In genomic region chr5:55319481-55319880, GRCh38 we compare ENCODE assay signal across 27 cellular contexts.
"Had no signal": no experiment of that assay in that cellular context is flagged by ENCODE, and none has a peak within 500 bp of the region (broad histone marks: within the 10 kb centered on the region; RNA-seq: fewer than 3 reads in every experiment).

No MANE protein-coding gene starts in this region.

- DNase-seq: activated CD4-positive, alpha-beta T cell treated with anti-CD3 and anti-CD28 coated beads for 4 hours; activated CD4-positive, alpha-beta T cell treated with anti-CD3 and anti-CD28 coated beads, Interleukin-2, amount 50 U/mL, for 4 hours; activated CD8-positive, alpha-beta memory T cell treated with anti-CD3 and anti-CD28 coated beads for 24 hours; activated effector memory CD4-positive, alpha-beta T cell treated with Interleukin-2 at 50 U/mL for 16 hours; activated naive CD4-positive, alpha-beta T cell treated with anti-CD3 and anti-CD28 coated beads for 36 hours; activated naive CD8-positive, alpha-beta T cell treated with anti-CD3 and anti-CD28 coated beads for 36 hours; adrenal gland; central memory CD4-positive, alpha-beta T cell; endodermal cell; islet precursor cell; left ventricle myocardium inferior; naive B cell; ovary; stimulated activated CD4-positive, alpha-beta T cell treated with anti-CD3 and anti-CD28 coated beads, Interleukin-12 subunit alpha, Interleukin-12 subunit beta, amount 100 ng/mL, for 4 hours; stimulated activated CD4-positive, alpha-beta T cell treated with anti-CD3 and anti-CD28 coated beads, Interleukin-4, amount 100 ng/mL, for 1 hour; stimulated activated naive CD8-positive, alpha-beta T cell treated with anti-CD3 and anti-CD28 coated beads, Interleukin-15, Interleukin-2, amounts not matched to agents 100 U/mL and 50 U/mL, for 24 hours; substantia nigra; thyroid gland; upper lobe of right lung had no signal

- H3K36me3 ChIP-seq: adrenal gland, ovary, thyroid gland had no signal

- H3K4me1 ChIP-seq: thyroid gland, upper lobe of right lung had no signal

- H3K4me1 Mint-ChIP-seq: endodermal cell had no signal

- H3K27me3 ChIP-seq: adrenal gland, esophagus muscularis mucosa, gastroesophageal sphincter, hepatocyte, ovary, thyroid gland, upper lobe of right lung had no signal

- H3K27me3 Mint-ChIP-seq: activated naive CD8-positive, alpha-beta T cell treated with anti-CD3 and anti-CD28 coated beads for 36 hours; dendritic cell treated with granulocyte-macrophage colony-stimulating factor and Interleukin-4, amounts not matched to agents 40 ng/mL and 50 ng/mL, for 4 days; naive B cell; progenitor cell of endocrine pancreas had no signal

- H3K4me3 ChIP-seq: adrenal gland, esophagus muscularis mucosa, gastroesophageal sphincter, hepatocyte, left ventricle myocardium inferior, lung, ovary, skin epidermis, thyroid gland, upper lobe of right lung had no signal

- H3K9me3 ChIP-seq: adrenal gland, esophagus muscularis mucosa, gastroesophageal sphincter, left ventricle myocardium inferior, ovary, thyroid gland, upper lobe of right lung had no signal

- H3K27ac Mint-ChIP-seq: activated naive CD4-positive, alpha-beta T cell treated with anti-CD3 and anti-CD28 coated beads for 36 hours; activated naive CD8-positive, alpha-beta T cell treated with anti-CD3 and anti-CD28 coated beads for 36 hours; dendritic cell treated with granulocyte-macrophage colony-stimulating factor and Interleukin-4, amounts not matched to agents 40 ng/mL and 50 ng/mL, for 4 days; endodermal cell; progenitor cell of endocrine pancreas had no signal

- H2AFZ ChIP-seq: hepatocyte had no signal

- H3K27ac ChIP-seq: esophagus muscularis mucosa, gastroesophageal sphincter, hepatocyte, left ventricle myocardium inferior, ovary, thyroid gland, upper lobe of right lung had no signal

- H3K4me2 ChIP-seq: hepatocyte had no signal

- H3K4me3 Mint-ChIP-seq: activated naive CD4-positive, alpha-beta T cell treated with anti-CD3 and anti-CD28 coated beads for 36 hours; activated naive CD8-positive, alpha-beta T cell treated with anti-CD3 and anti-CD28 coated beads for 36 hours; dendritic cell treated with granulocyte-macrophage colony-stimulating factor and Interleukin-4, amounts not matched to agents 40 ng/mL and 50 ng/mL, for 4 days; endodermal cell; naive B cell had no signal

- ATAC-seq: gastroesophageal sphincter; sciatic nerve; stimulated activated naive CD8-positive, alpha-beta T cell treated with anti-CD3 and anti-CD28 coated beads, Interleukin-15, Interleukin-2, amounts not matched to agents 100 U/mL and 50 U/mL, for 24 hours; upper lobe of right lung had no signal
